20 cellular contexts compared by ENCODE assay signal in genomic region chr2:13005048-13005447, GRCh38.
"Had no signal": no experiment of that assay in that cellular context is flagged by ENCODE, and none has a peak within 500 bp of the region (broad histone marks: within the 10 kb centered on the region; RNA-seq: fewer than 3 reads in every experiment).

No MANE protein-coding gene starts in this region.

- H3K79me2 ChIP-seq: hepatocyte had no signal

- H3K4me3 ChIP-seq: coronary artery, esophagus muscularis mucosa, gastroesophageal sphincter, hepatocyte, lower lobe of right lung, mucosa of descending colon had no signal

- ATAC-seq: foreskin keratinocyte, gastroesophageal sphincter, left colon, lower lobe of right lung, mucosa of descending colon had no signal

- H3K9me3 ChIP-seq: esophagus muscularis mucosa, gastroesophageal sphincter, heart left ventricle, lower lobe of right lung, mucosa of descending colon had no signal

- H3K27me3 ChIP-seq: esophagus muscularis mucosa, foreskin keratinocyte, heart left ventricle, hepatocyte had no signal

- H3K27ac ChIP-seq: coronary artery, esophagus muscularis mucosa, foreskin keratinocyte, gastroesophageal sphincter, hepatocyte had no signal

- H2AFZ ChIP-seq: hepatocyte had no signal

- H3K36me3 ChIP-seq: esophagus muscularis mucosa, gastroesophageal sphincter, heart left ventricle, lower lobe of right lung had no signal

- H3K36me3 Mint-ChIP-seq: immature natural killer cell, mesothelial cell of epicardium, naive B cell had no signal

- H3K9me3 Mint-ChIP-seq: immature natural killer cell, mesothelial cell of epicardium, naive B cell had no signal

- H3K27ac Mint-ChIP-seq: immature natural killer cell, mesothelial cell of epicardium, naive B cell had no signal

- DNase-seq: dermis blood vessel endothelial cell; dorsolateral prefrontal cortex; effector CD4-positive, alpha-beta T cell; effector memory CD4-positive, alpha-beta T cell; foreskin keratinocyte; heart left ventricle; immature natural killer cell; islet precursor cell; kidney; kidney glomerular epithelial cell; left colon; left ventricle myocardium superior; lower lobe of right lung; mucosa of descending colon; naive B cell had no signal
